15 cellular contexts compared by ENCODE assay signal in the genomic region with DNA sequence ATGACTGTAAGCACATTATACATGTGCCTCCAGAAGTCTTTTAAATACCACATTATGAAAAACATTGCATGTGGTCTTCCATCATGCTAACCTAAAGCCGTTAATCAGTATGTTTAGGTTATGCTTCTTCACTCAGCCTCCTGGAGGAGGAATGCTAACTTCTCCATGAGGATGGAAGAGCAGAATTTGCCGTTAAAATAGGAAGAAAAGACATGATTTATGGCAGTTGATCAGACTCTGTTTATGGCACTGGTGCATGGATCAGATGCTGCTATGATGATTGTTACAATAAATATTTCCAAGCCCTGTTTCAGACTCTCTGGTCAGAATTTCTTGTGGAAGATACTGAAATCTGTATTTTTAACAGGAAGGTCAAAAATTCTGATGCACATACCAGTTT.
"Had no signal": no experiment of that assay in that cellular context is flagged by ENCODE, and none has a peak within 500 bp of the region (broad histone marks: within the 10 kb centered on the region; RNA-seq: fewer than 3 reads in every experiment).

No MANE protein-coding gene starts in this region.

- H3K36me3 ChIP-seq: left lung had no signal

- DNase-seq: activated CD4-positive, alpha-beta memory T cell treated with anti-CD3 and anti-CD28 coated beads for 36 hours; activated CD4-positive, alpha-beta T cell treated with anti-CD3 and anti-CD28 coated beads for 36 hours; activated gamma-delta T cell treated with Interleukin-2 at 50 U/mL for 16 hours; activated T-cell treated with anti-CD3 and anti-CD28 coated beads for 4 hours; amniotic stem cell; dorsolateral prefrontal cortex; foreskin melanocyte; kidney; left lung; naive B cell; stimulated activated CD4-positive, alpha-beta T cell treated with anti-CD3 and anti-CD28 coated beads, Interleukin-2, amount 100 ng/mL, for 24 hours; stimulated activated naive CD4-positive, alpha-beta T cell treated with Interleukin-2 at 50 U/mL for 16 hours; tibial artery had no signal

- H3K27me3 ChIP-seq: dorsolateral prefrontal cortex, left lung, tibial artery had no signal

- H3K4me3 ChIP-seq: dorsolateral prefrontal cortex, left lung, tibial artery had no signal

- H3K27ac ChIP-seq: dorsolateral prefrontal cortex, left lung, tibial artery had no signal

- ATAC-seq: activated CD4-positive, alpha-beta T cell treated with anti-CD3 and anti-CD28 coated beads for 36 hours; activated naive CD4-positive, alpha-beta T cell treated with anti-CD3 and anti-CD28 coated beads, Interleukin-2, amount 50 U/mL, for 72 hours; left lung; WTC11 had no signal
